ENCODE assay signal across 8 cellular contexts in genomic region chr11:118659314-118659939, GRCh38. TPM values are rescaled to one million over a fixed set of nuclear protein-coding genes. Genes with fewer than 3 reads are reported as not detected.
DNase-seq lines count a peak whose midpoint lies in the region; ATAC-seq and TF ChIP-seq lines count a peak whose summit lies in the region.

No MANE protein-coding gene starts in this region.

- CTCF ChIA-PET in HEK293 (lab: Yijun Ruan, JAX), result interaction anchor here (0.5 to 5.4 kb wide), 14 partner anchors 10 to 337 kb away, joined by 3 to 43 read pairs (median 5); partner anchors contain the start of gene PHLDB1

- ATAC-seq in left cardiac atrium, result peak; percentile 76 to 85

- H3K4me3 ChIP-seq in HEK293 (ENCODE audit: low read depth, low read length), result no peak overlapping the region
- no peak overlapping the region for H3K4me3 ChIP-seq in uterus

- peak; percentile 82 for TF ChIP-seq CTCF in HEK293 (tag by site-specific recombination; IDR thresholded peaks at IDR 0.05)
- TF ChIP-seq CTCF in uterus (IDR thresholded peaks at IDR 0.05), result peak; percentile 96 to 97 (median 97)

- no peaks in the 10 kb centered on the region for H3K27me3 ChIP-seq in uterus

- peak in 1 of 2 donors; percentile 20 for TF ChIP-seq POLR2A in uterus (IDR thresholded peaks at IDR 0.05)

- DNase-seq in DMS79 (lab: John Stamatoyannopoulos, UW), result peak; percentile 77
- DNase-seq in NCI-H146 treated with DMSO at 0.1 percent for 48 hours (lab: John Stamatoyannopoulos, UW; ENCODE audit: unreplicated experiment), result peak; percentile 80
- DNase-seq in T-helper 1 cell, result peak; percentile 62 to 82 (median 78)
- DNase-seq in amniotic epithelial cell (ENCODE audit: low read depth), result peak; percentile 60
- DNase-seq in left cardiac atrium, result peak; percentile 93
- peak; percentile 33 for DNase-seq in pulmonary artery endothelial cell (ENCODE audit: low read depth, low spot score)
- DNase-seq in uterus, result peak; percentile 92 to 95

- intact Hi-C loops in left cardiac atrium (cut with DNase I) (loop anchor here (1.0 to 10.0 kb wide), 3 partner anchors 52 to 269 kb away; partner anchors contain the start of gene PHLDB1 (in 1 of the 2)), uterus (cut with DNase I; ENCODE audit: low total_unique reads) (no loop called here)

- POLR2A ChIA-PET in HEK293 (lab: Yijun Ruan, JAX), result no interaction called here

- no peaks in the 10 kb centered on the region for H3K4me1 ChIP-seq in HEK293 (ENCODE audit: control insufficient read depth, insufficient read depth, low read length)
- H3K4me1 ChIP-seq in uterus, result peaks cover 0 to 4% of the 10 kb centered on the region in 2 donors

- H3K36me3 ChIP-seq in HEK293 (ENCODE audit: control insufficient read depth in 2 of 2, insufficient read depth in 1 of 2, low read length in 2 of 2), result peaks cover 0 to 24% of the 10 kb centered on the region in 2 experiments; a peak in 1 of 3 replicates
- no peaks in the 10 kb centered on the region for H3K36me3 ChIP-seq in uterus

- H3K9me3 ChIP-seq in HEK293 (ENCODE audit: control insufficient read depth, insufficient read depth, low read depth, low read length) (no peaks in the 10 kb centered on the region), uterus (no peaks in the 10 kb centered on the region)

- H3K27ac ChIP-seq in HEK293 (ENCODE audit: extremely low read depth, low read depth, low read length), result no peak overlapping the region
- peak overlapping the region; percentile 60 to 68 for H3K27ac ChIP-seq in uterus

TF ChIP-seq in HEK293, 187 proteins besides CTCF, POLR2A, EP300 and RAD21 (continues in another document):
- TF ChIP-seq OSR2 (tag by site-specific recombination; IDR thresholded peaks at IDR 0.05) (no peak), ZNF510 (tag by site-specific recombination; IDR thresholded peaks at IDR 0.05; ENCODE audit: insufficient replicate concordance) (no peak), PATZ1 (tag by site-specific recombination; IDR thresholded peaks at IDR 0.05) (peak; percentile 30; the same call in 1 of the 2 replicates), ZNF580 (tag by site-specific recombination; IDR thresholded peaks at IDR 0.05) (no peak), ZSCAN30 (tag by site-specific recombination; IDR thresholded peaks at IDR 0.05) (peak; percentile 52; the same call in 1 of the 2 replicates), ZNF830 (tag by site-specific recombination; IDR thresholded peaks at IDR 0.05; ENCODE audit: low read depth) (no peak), ZNF433 (tag by site-specific recombination; IDR thresholded peaks at IDR 0.05; ENCODE audit: low read depth) (no peak), ZBTB21 (tag by site-specific recombination; IDR thresholded peaks at IDR 0.05) (no peak), ZSCAN18 (tag by site-specific recombination; IDR thresholded peaks at IDR 0.05) (no peak), ZBTB6 (tag by site-specific recombination; IDR thresholded peaks at IDR 0.05) (no peak), ZNF146 (tag by site-specific recombination; IDR thresholded peaks at IDR 0.05) (no peak), GLIS1 (tag by site-specific recombination; IDR thresholded peaks at IDR 0.05) (peak; percentile 28; the same call in 1 of the 2 replicates), ZNF174 (tag by site-specific recombination; IDR thresholded peaks at IDR 0.05) (no peak), ZIC2 (tag by site-specific recombination; IDR thresholded peaks at IDR 0.05) (peak; percentile 48; the same call in 1 of the 2 replicates), MEIS1 (CRISPR knock-in tag; IDR thresholded peaks at IDR 0.05; ENCODE audit: borderline replicate concordance) (no peak), ZBTB49 (tag by site-specific recombination; IDR thresholded peaks at IDR 0.05; ENCODE audit: low read depth) (no peak), ZNF341 (tag by site-specific recombination; IDR thresholded peaks at IDR 0.05; ENCODE audit: low read depth) (peak; percentile 12; the same call in 1 of the 2 replicates), IKZF3 (tag by site-specific recombination; IDR thresholded peaks at IDR 0.05) (peak; percentile 64), ATF2 (tag by site-specific recombination; IDR thresholded peaks at IDR 0.05; ENCODE audit: low read depth) (no peak), ZNF654 (tag by site-specific recombination; IDR thresholded peaks at IDR 0.05; ENCODE audit: low read depth) (peak; percentile 65)

RNA-seq across cellular contexts. Expression of gene TREH, which starts 20.0 kb away (rescaled TPM):
- total RNA-seq in left cardiac atrium (not detected), pulmonary artery endothelial cell (not detected in 2 replicates), uterus (not detected)

RNA-seq across cellular contexts. Expression of gene PHLDB1, which starts 52.0 kb away (rescaled TPM):
- 100 to 1,000 TPM; 108 to 159 TPM for total RNA-seq in left cardiac atrium
- total RNA-seq in pulmonary artery endothelial cell, result 67.0 and 79.3 TPM in 2 replicates
- total RNA-seq in uterus, result 100 to 1,000 TPM in 3 of 4 donors, 10 to 100 TPM in 1; 53.5 to 517 (median 287) TPM

Comparison
In these comparisons a context has a peak if more than half of its experiments do, and no peak if none do; other contexts are left out.
1. DNase-seq: peak in every context shown above with its lines; median percentile 94 in uterus; 93 in left cardiac atrium; 80 in NCI-H146 treated with DMSO at 0.1 percent for 48 hours; 78 in T-helper 1 cell; 77 in DMS79; 60 in amniotic epithelial cell; 33 in pulmonary artery endothelial cell.